8 cellular contexts compared by ENCODE assay signal in genomic region chr2:157492189-157492773, GRCh38. TPM values are rescaled to one million over a fixed set of nuclear protein-coding genes. Genes with fewer than 3 reads are reported as not detected.
A peak's percentile ranks its signal among the peaks of the same experiment; 100 is the strongest.
DNase-seq lines count a peak whose midpoint lies in the region; ATAC-seq and TF ChIP-seq lines count a peak whose summit lies in the region.

No MANE protein-coding gene starts in this region.

- no peak overlapping the region for H3K27ac Mint-ChIP-seq in activated T-cell treated with anti-CD3 and anti-CD28 coated beads, Interleukin-2, amount 50 U/mL, for 24 hours
- no peak overlapping the region for H3K27ac Mint-ChIP-seq in neural crest cell (ENCODE audit: unreplicated experiment)

- H3K79me2 ChIP-seq in OCI-LY3 (ENCODE audit: low read length): no peaks in the 10 kb centered on the region

- peaks cover 68% of the 10 kb centered on the region for H3K4me1 Mint-ChIP-seq in activated T-cell treated with anti-CD3 and anti-CD28 coated beads, Interleukin-2, amount 50 U/mL, for 24 hours (ENCODE audit: low read depth)
- H3K4me1 Mint-ChIP-seq in neural crest cell: no peaks in the 10 kb centered on the region

- no peak overlapping the region for H3K27ac ChIP-seq in OCI-LY3 (ENCODE audit: low read length)
- no peak overlapping the region for H3K27ac ChIP-seq in testis

- no peak overlapping the region for H3K4me3 Mint-ChIP-seq in activated T-cell treated with anti-CD3 and anti-CD28 coated beads, Interleukin-2, amount 50 U/mL, for 24 hours
- H3K4me3 Mint-ChIP-seq in neural crest cell: no peak overlapping the region

- no peak overlapping the region for H3K9ac ChIP-seq in OCI-LY3 (ENCODE audit: low read length)

- WGBS in testis, 2 donors: 31 to 38% methylated on average over 5 of the region's 5 CpGs

- H3K36me3 ChIP-seq in OCI-LY3 (replicated peaks; ENCODE audit: low read depth, low read length) (no peaks in the 10 kb centered on the region), testis (ENCODE audit: low read depth, missing control alignments) (no peaks in the 10 kb centered on the region)

- ATAC-seq in GM21423 (IDR thresholded peaks at IDR 0.05; ENCODE audit: unreplicated experiment): peak; percentile 97

- TF ChIP-seq CTCF in OCI-LY3 (IDR thresholded peaks at IDR 0.05; ENCODE audit: low read depth, low read length) (peak; percentile 85), neural crest cell (conservative IDR thresholded peaks at IDR 0.05) (peak; percentile 83), testis (IDR thresholded peaks at IDR 0.05) (peak; percentile 41 to 68 (median 67))

- no peaks in the 10 kb centered on the region for H3K9me3 Mint-ChIP-seq in activated T-cell treated with anti-CD3 and anti-CD28 coated beads, Interleukin-2, amount 50 U/mL, for 24 hours
- no peaks in the 10 kb centered on the region for H3K9me3 Mint-ChIP-seq in neural crest cell

- H2AFZ ChIP-seq in OCI-LY3 (ENCODE audit: low read depth, low read length): no peak overlapping the region

- no peak for TF ChIP-seq POLR2A in testis (IDR thresholded peaks at IDR 0.05)

- no peaks in the 10 kb centered on the region for H4K20me1 ChIP-seq in OCI-LY3 (ENCODE audit: insufficient read depth, low read length)

- H3K36me3 Mint-ChIP-seq in activated T-cell treated with anti-CD3 and anti-CD28 coated beads, Interleukin-2, amount 50 U/mL, for 24 hours (ENCODE audit: low read depth): no peaks in the 10 kb centered on the region
- H3K36me3 Mint-ChIP-seq in neural crest cell (ENCODE audit: low read depth): no peaks in the 10 kb centered on the region

- peaks cover 20% of the 10 kb centered on the region for H3K27me3 ChIP-seq in OCI-LY3 (ENCODE audit: low read depth, low read length)
- H3K27me3 ChIP-seq in testis: no peaks in the 10 kb centered on the region

- DNase-seq in DMS79 treated with DMSO at 0.1 percent for 48 hours (lab: John Stamatoyannopoulos, UW): peak; percentile 56
- DNase-seq in HPDE6-E6E7 (ENCODE audit: extremely low spot score): peak; percentile 59
- DNase-seq in activated T-cell treated with anti-CD3 and anti-CD28 coated beads, Interleukin-2, amount 50 U/mL, for 24 hours: peak; percentile 72
- DNase-seq in fibroblast of gingiva (ENCODE audit: low read depth): peak; percentile 62
- peak; percentile 54 for DNase-seq in neural crest cell (ENCODE audit: low read depth, low spot score)
- peak; percentile 84 for DNase-seq in testis

- H3K4me1 ChIP-seq in OCI-LY3 (ENCODE audit: low read length) (peaks cover 22% of the 10 kb centered on the region), testis (no peaks in the 10 kb centered on the region)

- H3K4me2 ChIP-seq in OCI-LY3 (ENCODE audit: low read length): no peak overlapping the region

- no peak overlapping the region for H3K4me3 ChIP-seq in OCI-LY3 (ENCODE audit: low read length)
- H3K4me3 ChIP-seq in testis: no peak overlapping the region

- H3K9me3 ChIP-seq in OCI-LY3 (ENCODE audit: insufficient read depth, low read length): no peaks in the 10 kb centered on the region
- no peaks in the 10 kb centered on the region for H3K9me3 ChIP-seq in testis

- H3K27me3 Mint-ChIP-seq in activated T-cell treated with anti-CD3 and anti-CD28 coated beads, Interleukin-2, amount 50 U/mL, for 24 hours: no peaks in the 10 kb centered on the region
- peaks cover 45% of the 10 kb centered on the region for H3K27me3 Mint-ChIP-seq in neural crest cell (ENCODE audit: low read depth)

- intact Hi-C loops in testis (cut with DNase I; ENCODE audit: low total_unique reads): no loop called here

RNA-seq across cellular contexts. Expression of gene CYTIP, which starts 48.4 kb away (rescaled TPM):
- 0.35 TPM in 1 of 2 replicates, not detected in the other for total RNA-seq in neural crest cell
- 1 to 10 TPM; 8.5 to 9.1 TPM for total RNA-seq in testis
- polyA plus RNA-seq in testis (ENCODE audit: insufficient read depth, low read depth, low replicate concordance): 3.9 TPM
